ENCODE assay signal across 8 cellular contexts in genomic region chr3:180911876-180912303, GRCh38. TPM values are rescaled to one million over a fixed set of nuclear protein-coding genes. Genes with fewer than 3 reads are reported as not detected.
A peak's percentile ranks its signal among the peaks of the same experiment; 100 is the strongest.
DNase-seq lines count a peak whose midpoint lies in the region; ATAC-seq and TF ChIP-seq lines count a peak whose summit lies in the region.

No MANE protein-coding gene starts in this region.

- H3K27ac Mint-ChIP-seq in CD4-positive, alpha-beta T cell = peak overlapping the region; percentile 94
- H3K27ac Mint-ChIP-seq in central memory CD8-positive, alpha-beta T cell (ENCODE audit: low read depth) = peak overlapping the region; percentile 97

- ATAC-seq in CD4-positive, alpha-beta T cell (ENCODE audit: poor library complexity) = no peak
- peak; percentile 2 for ATAC-seq in GM21423 (IDR thresholded peaks at IDR 0.05; ENCODE audit: unreplicated experiment)
- ATAC-seq in central memory CD8-positive, alpha-beta T cell (replicated peaks; ENCODE audit: extremely low read depth, poor library complexity, severe bottlenecking) = peak; percentile 3

- H3K36me3 Mint-ChIP-seq in CD4-positive, alpha-beta T cell (ENCODE audit: low read depth) = peaks cover 42% of the 10 kb centered on the region
- peaks cover 13% of the 10 kb centered on the region for H3K36me3 Mint-ChIP-seq in central memory CD8-positive, alpha-beta T cell (ENCODE audit: insufficient read depth)

- H3K27ac ChIP-seq in CD4-positive, alpha-beta T cell (ENCODE audit: low read depth, low read length) = peak overlapping the region; percentile 89
- H3K27ac ChIP-seq in HUES64 (ENCODE audit: low read depth, low read length) (peak overlapping the region; percentile 99; the same call in 1 of the 2 replicates), neural cell (ENCODE audit: low read length) (no peak overlapping the region)

- no peaks in the 10 kb centered on the region for H3K27me3 Mint-ChIP-seq in CD4-positive, alpha-beta T cell
- no peaks in the 10 kb centered on the region for H3K27me3 Mint-ChIP-seq in central memory CD8-positive, alpha-beta T cell

- POLR2A ChIA-PET in CD4-positive, alpha-beta T cell (lab: Charles Lee) = interaction anchor here (0.6 to 4.1 kb wide), 9 partner anchors 9 to 592 kb away, joined by 3 to 41 read pairs (median 4); partner anchors contain the start of genes DNAJC19 and TTC14

- peaks cover 22% of the 10 kb centered on the region for H3K4me1 ChIP-seq in HUES64 (ENCODE audit: insufficient read depth, low read length)

- H4K20me1 ChIP-seq in neural cell (ENCODE audit: insufficient read depth) = peaks cover 8% of the 10 kb centered on the region

- CTCF ChIA-PET in CD4-positive, alpha-beta T cell (lab: Charles Lee) = interaction anchor here (0.7 to 1.5 kb wide), 10 partner anchors 14 to 1296 kb away, joined by 3 to 6 read pairs (median 4); no protein-coding TSS in a partner anchor

- no peak for TF ChIP-seq EP300 in neural cell (conservative IDR thresholded peaks at IDR 0.05; ENCODE audit: poor library complexity, severe bottlenecking)

- no peak for TF ChIP-seq RAD21 in neural cell (conservative IDR thresholded peaks at IDR 0.05)

- H3K9me2 ChIP-seq in neural cell (ENCODE audit: insufficient read depth, low read length) = no peaks in the 10 kb centered on the region

- H3K36me3 ChIP-seq in HUES64 (ENCODE audit: insufficient read depth, low read length) (peaks cover 22% of the 10 kb centered on the region), neural cell (ENCODE audit: insufficient read depth, low read length) (no peaks in the 10 kb centered on the region)

- no peaks in the 10 kb centered on the region for H3K9me3 Mint-ChIP-seq in CD4-positive, alpha-beta T cell
- no peaks in the 10 kb centered on the region for H3K9me3 Mint-ChIP-seq in central memory CD8-positive, alpha-beta T cell

- no peaks in the 10 kb centered on the region for H3K27me3 ChIP-seq in CD4-positive, alpha-beta T cell (ENCODE audit: control insufficient read depth, insufficient read depth, low read length)
- H3K27me3 ChIP-seq in HUES64 (ENCODE audit: insufficient read depth, low read length) (no peaks in the 10 kb centered on the region), neural cell (ENCODE audit: insufficient read depth, low read depth, low read length) (no peaks in the 10 kb centered on the region)

- peak overlapping the region; percentile 99 for H3K9ac ChIP-seq in HUES64 (ENCODE audit: low read depth, low read length)
- peak overlapping the region; percentile 93 for H3K9ac ChIP-seq in neural cell (ENCODE audit: low read length)

- H3K79me2 ChIP-seq in neural cell (replicated peaks; ENCODE audit: insufficient read depth, low read length) = peaks cover 41% of the 10 kb centered on the region

- no peak for TF ChIP-seq CTCF in CD4-positive, alpha-beta T cell (IDR thresholded peaks at IDR 0.05)
- TF ChIP-seq CTCF in neural cell (IDR thresholded peaks at IDR 0.05; ENCODE audit: poor library complexity, severe bottlenecking) = no peak

- H3K4me1 Mint-ChIP-seq in CD4-positive, alpha-beta T cell (ENCODE audit: low read depth) = peaks cover 57% of the 10 kb centered on the region
- peaks cover 46% of the 10 kb centered on the region for H3K4me1 Mint-ChIP-seq in central memory CD8-positive, alpha-beta T cell

- no peak overlapping the region for H3K4me2 ChIP-seq in neural cell (ENCODE audit: low read length)

- H3K9me3 ChIP-seq in CD4-positive, alpha-beta T cell (ENCODE audit: control insufficient read depth, low read length) = no peaks in the 10 kb centered on the region
- H3K9me3 ChIP-seq in HUES64 (ENCODE audit: insufficient read depth, low read depth, low read length) (no peaks in the 10 kb centered on the region), neural cell (ENCODE audit: low read length) (no peaks in the 10 kb centered on the region)

- peaks cover 5% of the 10 kb centered on the region for H3F3A ChIP-seq in neural cell (ENCODE audit: insufficient read depth, low read length, poor library complexity, severe bottlenecking)

- 23% methylated on average over 6 of the region's 6 CpGs for WGBS in HUES64

- intact Hi-C loops in CD4-positive, alpha-beta T cell (cut with DNase I, micrococcal nuclease) = loop anchor here (1.0 to 10.0 kb wide), 6 partner anchors 75 to 1883 kb away; partner anchors contain the start of genes TTC14 (in 2 of the 2), ATP11B (in 1 of the 2), DNAJC19 (in 1 of the 2) and ZNF639 (in 1 of the 2)
- intact Hi-C loops in head of caudate nucleus (cut with DNase I) = loop anchor here (2.0 kb wide), 1 partner anchor 77 kb away; the partner anchor contains the start of gene DNAJC19

- no peak for DNase-seq in CD4-positive, alpha-beta T cell
- no peak for DNase-seq in central memory CD8-positive, alpha-beta T cell (ENCODE audit: low spot score in 2 of 2)
- no peak for DNase-seq in dermis blood vessel endothelial cell
- DNase-seq in NCI-H1092 treated with DMSO at 0.1 percent for 48 hours (lab: John Stamatoyannopoulos, UW) = no peak
- DNase-seq in head of caudate nucleus = no peak

- H3K4me3 ChIP-seq in HUES64 (ENCODE audit: low read length) (peak overlapping the region; percentile 99), neural cell (ENCODE audit: low read length) (peak overlapping the region; percentile 82)

- H2AFZ ChIP-seq in neural cell (ENCODE audit: low read depth, low read length) = peak overlapping the region; percentile 74

- H3K4me3 Mint-ChIP-seq in CD4-positive, alpha-beta T cell = peak overlapping the region; percentile 97
- H3K4me3 Mint-ChIP-seq in central memory CD8-positive, alpha-beta T cell = peak overlapping the region; percentile 79

TF ChIP-seq in neural cell, 6 proteins besides CTCF, POLR2A, EP300 and RAD21:
- TF ChIP-seq EZH2 (IDR thresholded peaks at IDR 0.05; ENCODE audit: borderline replicate concordance, insufficient read depth, low read length, poor library complexity, severe bottlenecking) (no peak), SMC3 (conservative IDR thresholded peaks at IDR 0.05; ENCODE audit: poor library complexity) (no peak), MXI1 (conservative IDR thresholded peaks at IDR 0.05; ENCODE audit: poor library complexity, severe bottlenecking) (no peak), POLR2AphosphoS5 (IDR thresholded peaks at IDR 0.05) (no peak)
- TF ChIP-seq, protein P1, sequence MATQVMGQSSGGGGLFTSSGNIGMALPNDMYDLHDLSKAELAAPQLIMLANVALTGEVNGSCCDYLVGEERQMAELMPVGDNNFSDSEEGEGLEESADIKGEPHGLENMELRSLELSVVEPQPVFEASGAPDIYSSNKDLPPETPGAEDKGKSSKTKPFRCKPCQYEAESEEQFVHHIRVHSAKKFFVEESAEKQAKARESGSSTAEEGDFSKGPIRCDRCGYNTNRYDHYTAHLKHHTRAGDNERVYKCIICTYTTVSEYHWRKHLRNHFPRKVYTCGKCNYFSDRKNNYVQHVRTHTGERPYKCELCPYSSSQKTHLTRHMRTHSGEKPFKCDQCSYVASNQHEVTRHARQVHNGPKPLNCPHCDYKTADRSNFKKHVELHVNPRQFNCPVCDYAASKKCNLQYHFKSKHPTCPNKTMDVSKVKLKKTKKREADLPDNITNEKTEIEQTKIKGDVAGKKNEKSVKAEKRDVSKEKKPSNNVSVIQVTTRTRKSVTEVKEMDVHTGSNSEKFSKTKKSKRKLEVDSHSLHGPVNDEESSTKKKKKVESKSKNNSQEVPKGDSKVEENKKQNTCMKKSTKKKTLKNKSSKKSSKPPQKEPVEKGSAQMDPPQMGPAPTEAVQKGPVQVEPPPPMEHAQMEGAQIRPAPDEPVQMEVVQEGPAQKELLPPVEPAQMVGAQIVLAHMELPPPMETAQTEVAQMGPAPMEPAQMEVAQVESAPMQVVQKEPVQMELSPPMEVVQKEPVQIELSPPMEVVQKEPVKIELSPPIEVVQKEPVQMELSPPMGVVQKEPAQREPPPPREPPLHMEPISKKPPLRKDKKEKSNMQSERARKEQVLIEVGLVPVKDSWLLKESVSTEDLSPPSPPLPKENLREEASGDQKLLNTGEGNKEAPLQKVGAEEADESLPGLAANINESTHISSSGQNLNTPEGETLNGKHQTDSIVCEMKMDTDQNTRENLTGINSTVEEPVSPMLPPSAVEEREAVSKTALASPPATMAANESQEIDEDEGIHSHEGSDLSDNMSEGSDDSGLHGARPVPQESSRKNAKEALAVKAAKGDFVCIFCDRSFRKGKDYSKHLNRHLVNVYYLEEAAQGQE (IDR thresholded peaks at IDR 0.05; ENCODE audit: borderline replicate concordance) = no peak
TF ChIP-seq in neural cell: peak in this region for 0.

RNA-seq across cellular contexts. Expression of gene FXR1, which starts 0.6 kb away (rescaled TPM):
- total RNA-seq in CD4-positive, alpha-beta T cell = 100 to 1,000 TPM; 172 to 174 TPM
- polyA plus RNA-seq in HUES64 (2013, experiment 1 of 2) = 158 TPM
- polyA plus RNA-seq in HUES64 (2013, experiment 2 of 2) = 205 TPM
- polyA plus RNA-seq in neural cell = 101 and 109 TPM in 2 replicates
- 205 and 243 TPM in 2 replicates for polyA minus RNA-seq in neural cell
- total RNA-seq in dermis blood vessel endothelial cell = 177 and 233 TPM in 2 replicates
